ENCODE assay signal across 22 cellular contexts in the genomic region with DNA sequence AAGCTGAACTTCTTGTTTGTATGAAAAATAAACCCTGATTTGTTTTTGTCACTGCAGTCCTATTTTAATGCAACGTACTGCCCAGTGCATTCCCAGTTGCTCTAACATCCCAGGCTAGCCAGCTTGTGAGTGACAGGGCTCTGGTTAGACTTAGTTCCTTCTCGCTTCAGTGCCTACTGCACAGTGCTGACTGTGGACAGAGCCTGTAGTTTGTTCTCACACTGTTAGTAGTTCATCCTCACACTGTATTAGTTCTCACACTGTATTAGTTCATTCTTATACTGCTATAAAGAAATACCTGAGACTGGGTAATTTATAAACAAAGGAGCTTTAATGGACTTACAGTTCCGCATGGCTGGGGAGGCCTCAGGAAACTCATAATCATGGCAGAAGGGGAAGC.
"Had no signal": no experiment of that assay in that cellular context is flagged by ENCODE, and none has a peak within 500 bp of the region (broad histone marks: within the 10 kb centered on the region; RNA-seq: fewer than 3 reads in every experiment).

No MANE protein-coding gene starts in this region.

- H3K79me2 ChIP-seq: hepatocyte, parathyroid adenoma had no signal

- H3K36me3 ChIP-seq: cardiac muscle cell, left lung, sigmoid colon, transverse colon had no signal

- H3K27me3 Mint-ChIP-seq: activated naive CD8-positive, alpha-beta T cell treated with anti-CD3 and anti-CD28 coated beads, Interleukin-2, amount 50 U/mL, for 24 hours had no signal

- H3K27me3 ChIP-seq: cardiac muscle cell, hepatocyte, left lung, sigmoid colon, transverse colon had no signal

- DNase-seq: activated CD4-positive, alpha-beta T cell treated with anti-CD3 and anti-CD28 coated beads for 1 hour; activated CD4-positive, alpha-beta T cell treated with anti-CD3 and anti-CD28 coated beads, Interleukin-2, amount 50 U/mL, for 1 hour; activated CD8-positive, alpha-beta T cell treated with anti-CD3 and anti-CD28 coated beads, Interleukin-2, amount 10 ng/mL, durations not matched to agents 7 days and 5 days; activated gamma-delta T cell; activated naive CD4-positive, alpha-beta T cell treated with anti-CD3 and anti-CD28 coated beads, Interleukin-2, amount 50 U/mL, for 16 hours; activated naive CD8-positive, alpha-beta T cell treated with anti-CD3 and anti-CD28 coated beads, Interleukin-2, amount 50 U/mL, for 24 hours; body of pancreas; dermis blood vessel endothelial cell; effector memory CD4-positive, alpha-beta T cell; glutamatergic neuron; left lung; natural killer cell; sigmoid colon; stimulated activated CD4-positive, alpha-beta T cell treated with anti-CD3 and anti-CD28 coated beads, Interleukin-2, amount 100 ng/mL, for 48 hours; stimulated activated naive CD4-positive, alpha-beta T cell treated with Interleukin-2 at 50 U/mL for 16 hours; T-helper 1 cell; transverse colon had no signal

- H3K27ac Mint-ChIP-seq: activated CD8-positive, alpha-beta T cell treated with anti-CD3 and anti-CD28 coated beads, Interleukin-2, amount 10 ng/mL, durations not matched to agents 7 days and 5 days; activated naive CD8-positive, alpha-beta T cell treated with anti-CD3 and anti-CD28 coated beads, Interleukin-2, amount 50 U/mL, for 24 hours; activated T-helper 1 cell treated with anti-CD3 and anti-CD28 coated beads, Interleukin-12 subunit alpha, Interleukin-12 subunit beta, Interleukin-2, Interleukin-4 antibody, amounts not matched to agents 30 ng/mL and 10 ng/mL and 1 ng/mL, durations not matched to agents 14 hours and 24 hours and 36 hours; natural killer cell had no signal

- H3K9me3 ChIP-seq: body of pancreas, transverse colon had no signal

- H3K4me3 ChIP-seq: body of pancreas, cardiac muscle cell, hepatocyte, left lung, lung, sigmoid colon, transverse colon had no signal

- H2AFZ ChIP-seq: hepatocyte, parathyroid adenoma had no signal

- H3K9ac ChIP-seq: parathyroid adenoma had no signal

- H3K4me3 Mint-ChIP-seq: activated CD8-positive, alpha-beta T cell treated with anti-CD3 and anti-CD28 coated beads, Interleukin-2, amount 10 ng/mL, durations not matched to agents 7 days and 5 days; activated naive CD8-positive, alpha-beta T cell treated with anti-CD3 and anti-CD28 coated beads, Interleukin-2, amount 50 U/mL, for 24 hours; activated T-helper 1 cell treated with anti-CD3 and anti-CD28 coated beads, Interleukin-12 subunit alpha, Interleukin-12 subunit beta, Interleukin-2, Interleukin-4 antibody, amounts not matched to agents 30 ng/mL and 10 ng/mL and 1 ng/mL, durations not matched to agents 14 hours and 24 hours and 36 hours; natural killer cell had no signal

- H3K4me1 Mint-ChIP-seq: activated naive CD8-positive, alpha-beta T cell treated with anti-CD3 and anti-CD28 coated beads, Interleukin-2, amount 50 U/mL, for 24 hours; natural killer cell had no signal

- H3K4me2 ChIP-seq: hepatocyte had no signal

- H3K27ac ChIP-seq: body of pancreas, cardiac muscle cell, hepatocyte, left lung, parathyroid adenoma, sigmoid colon, transverse colon had no signal

- H3K4me1 ChIP-seq: body of pancreas, left lung, parathyroid adenoma, sigmoid colon, transverse colon had no signal

- H3K36me3 Mint-ChIP-seq: natural killer cell had no signal
